In the genomic region with DNA sequence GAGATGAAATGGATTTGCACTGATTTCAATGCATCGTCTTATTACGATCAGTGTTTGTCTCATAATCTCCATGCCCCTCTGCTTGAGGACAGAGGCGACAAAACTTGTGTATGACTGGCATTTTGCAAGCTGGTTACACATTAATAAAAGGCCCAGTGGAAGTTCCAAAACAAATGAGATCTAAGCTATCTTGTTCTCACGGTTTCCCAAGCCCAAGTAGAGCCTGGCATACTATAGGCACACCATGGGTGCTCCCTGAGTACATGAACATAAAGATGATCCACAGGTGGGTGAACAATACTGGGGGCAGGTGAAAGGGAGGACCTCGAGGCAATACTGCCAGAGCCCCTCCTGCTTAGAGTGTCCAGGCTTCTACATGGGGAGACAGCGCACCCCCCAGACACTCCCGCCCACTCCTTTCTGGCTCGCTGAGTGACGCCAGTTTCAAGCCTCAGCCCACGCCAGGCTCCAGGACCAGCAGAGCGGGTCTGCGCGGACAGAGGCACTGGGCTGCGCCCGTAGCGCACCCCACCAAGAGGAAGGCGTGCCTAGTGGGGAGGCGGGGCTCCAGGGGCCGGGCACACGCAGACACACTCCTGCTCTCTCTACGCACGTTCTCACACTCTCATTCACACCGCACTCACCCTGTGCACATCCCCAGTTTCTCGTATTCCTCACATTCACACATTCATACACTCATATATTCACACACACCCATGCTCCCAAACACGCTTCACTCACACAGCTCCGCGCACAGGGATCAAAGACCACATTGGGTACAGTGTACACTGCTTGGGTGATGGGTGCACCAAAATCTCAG, we compare ENCODE assay signal across 8 cellular contexts. TPM values are rescaled to one million over a fixed set of nuclear protein-coding genes. Genes with fewer than 3 reads are reported as not detected.
DNase-seq lines count a peak whose midpoint lies in the region; ATAC-seq and TF ChIP-seq lines count a peak whose summit lies in the region.

No MANE protein-coding gene starts in this region.

- H3K27me3 Mint-ChIP-seq in T-helper 1 cell treated with Interleukin-12 subunit alpha and Interleukin-12 subunit beta and Interleukin-4 antibody, amounts not matched to agents 30 μg/mL and 1 μg/mL, for 36 hours (ENCODE audit: low read depth), result peaks cover 80% of the 10 kb centered on the region
- peaks cover 63% of the 10 kb centered on the region in 2 donors for H3K27me3 Mint-ChIP-seq in natural killer cell (ENCODE audit: low read depth in 2 of 2)

- H3K4me1 Mint-ChIP-seq in T-helper 1 cell treated with Interleukin-12 subunit alpha and Interleukin-12 subunit beta and Interleukin-4 antibody, amounts not matched to agents 30 μg/mL and 1 μg/mL, for 36 hours (ENCODE audit: low read depth), result peaks cover 11% of the 10 kb centered on the region
- peaks cover 19 to 30% of the 10 kb centered on the region in 2 donors for H3K4me1 Mint-ChIP-seq in natural killer cell

- POLR2A ChIA-PET in GM10248 (lab: Yijun Ruan, JAX), result no interaction called here

- H3K36me3 Mint-ChIP-seq in T-helper 1 cell treated with Interleukin-12 subunit alpha and Interleukin-12 subunit beta and Interleukin-4 antibody, amounts not matched to agents 30 μg/mL and 1 μg/mL, for 36 hours (ENCODE audit: low read depth), result no peaks in the 10 kb centered on the region
- no peaks in the 10 kb centered on the region for H3K36me3 Mint-ChIP-seq in natural killer cell

- no peaks in the 10 kb centered on the region for H3K9me3 Mint-ChIP-seq in T-helper 1 cell treated with Interleukin-12 subunit alpha and Interleukin-12 subunit beta and Interleukin-4 antibody, amounts not matched to agents 30 μg/mL and 1 μg/mL, for 36 hours
- no peaks in the 10 kb centered on the region for H3K9me3 Mint-ChIP-seq in natural killer cell

- TF ChIP-seq CTCF in GM10248 (IDR thresholded peaks at IDR 0.05; ENCODE audit: control extremely low read depth, extremely low read depth, low read depth, missing control alignments), result no peak
- no peak for TF ChIP-seq CTCF in epithelial cell of esophagus (IDR thresholded peaks at IDR 0.05; ENCODE audit: insufficient read depth, low read depth, low read length, missing control alignments)
- TF ChIP-seq CTCF in natural killer cell (IDR thresholded peaks at IDR 0.05), result no peak

- H3K4me3 ChIP-seq in epithelial cell of esophagus (ENCODE audit: low read length), result peak overlapping the region; percentile 65

- DNase-seq in GM10248 (ENCODE audit: extremely low spot score), result peak; percentile 59
- DNase-seq in epithelial cell of esophagus (ENCODE audit: low read depth), result peak; percentile 60
- DNase-seq in natural killer cell, result no peak
- DNase-seq in CD1c-positive myeloid dendritic cell (ENCODE audit: extremely low spot score), result no peak
- no peak for DNase-seq in GM19240 (ENCODE audit: insufficient read length, low spot score)

- H3K4me3 Mint-ChIP-seq in T-helper 1 cell treated with Interleukin-12 subunit alpha and Interleukin-12 subunit beta and Interleukin-4 antibody, amounts not matched to agents 30 μg/mL and 1 μg/mL, for 36 hours, result peak overlapping the region; percentile 84
- peak overlapping the region; percentile 84 for H3K4me3 Mint-ChIP-seq in natural killer cell

- no peak overlapping the region for H3K27ac Mint-ChIP-seq in T-helper 1 cell treated with Interleukin-12 subunit alpha and Interleukin-12 subunit beta and Interleukin-4 antibody, amounts not matched to agents 30 μg/mL and 1 μg/mL, for 36 hours
- H3K27ac Mint-ChIP-seq in natural killer cell, result peak overlapping the region in 1 of 2 donors; percentile 51

- ATAC-seq in HG02642 (IDR thresholded peaks at IDR 0.05; ENCODE audit: poor library complexity, unreplicated experiment) (peak; percentile 66), natural killer cell (peak; percentile 55 to 59 (median 55)), GM19397 (IDR thresholded peaks at IDR 0.05; ENCODE audit: unreplicated experiment) (no peak)

- intact Hi-C loops in natural killer cell (cut with micrococcal nuclease), result no loop called here

- CTCF ChIA-PET in GM10248 (lab: Yijun Ruan, JAX), result interaction anchor here (1.5 kb wide), 1 partner anchor 18 kb away, joined by 3 read pairs; no protein-coding TSS in a partner anchor

RNA-seq across cellular contexts. Expression of gene GSX2, which starts 8.9 kb away (rescaled TPM):
- not detected for total RNA-seq in natural killer cell

RNA-seq across cellular contexts. Expression of gene CHIC2, which starts 26.6 kb away (rescaled TPM):
- 10 to 100 TPM; 62.0 to 85.0 (median 79.7) TPM for total RNA-seq in natural killer cell

Comparison
In these comparisons a context has a peak if more than half of its experiments do, and no peak if none do; other contexts are left out.
1. DNase-seq: peak in GM10248 (single experiment) and epithelial cell of esophagus (single experiment); none in natural killer cell (single experiment), CD1c-positive myeloid dendritic cell (single experiment) and GM19240 (single experiment).